ENCODE assay signal across 1 cellular context in the genomic region with DNA sequence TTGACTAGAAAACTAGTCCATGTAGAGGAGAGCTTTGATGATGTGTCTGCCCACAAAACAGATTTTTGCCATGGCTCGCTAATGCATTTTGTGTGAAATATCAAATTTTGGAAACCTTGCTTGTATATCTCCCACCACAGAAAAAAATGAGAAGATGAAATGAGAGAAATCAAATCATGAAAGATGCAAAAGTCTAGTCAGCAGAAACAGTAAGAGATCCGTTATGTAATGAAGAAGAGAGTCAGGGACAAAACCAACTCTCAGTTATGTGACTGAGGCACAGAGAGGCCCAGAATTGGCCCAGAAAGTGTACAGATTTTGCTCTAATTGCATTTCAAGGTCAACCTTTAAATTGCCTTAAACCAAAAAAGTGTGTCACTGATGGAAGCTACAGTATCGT.
TF ChIP-seq lines count a peak whose summit lies in the region.

No MANE protein-coding gene starts in this region.

TF ChIP-seq in SK-N-SH, 30 proteins besides CTCF, POLR2A, EP300 and RAD21 (continued from another document):
- TF ChIP-seq, protein P1, sequence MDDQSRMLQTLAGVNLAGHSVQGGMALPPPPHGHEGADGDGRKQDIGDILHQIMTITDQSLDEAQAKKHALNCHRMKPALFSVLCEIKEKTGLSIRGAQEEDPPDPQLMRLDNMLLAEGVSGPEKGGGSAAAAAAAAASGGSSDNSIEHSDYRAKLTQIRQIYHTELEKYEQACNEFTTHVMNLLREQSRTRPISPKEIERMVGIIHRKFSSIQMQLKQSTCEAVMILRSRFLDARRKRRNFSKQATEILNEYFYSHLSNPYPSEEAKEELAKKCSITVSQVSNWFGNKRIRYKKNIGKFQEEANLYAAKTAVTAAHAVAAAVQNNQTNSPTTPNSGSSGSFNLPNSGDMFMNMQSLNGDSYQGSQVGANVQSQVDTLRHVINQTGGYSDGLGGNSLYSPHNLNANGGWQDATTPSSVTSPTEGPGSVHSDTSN (IDR thresholded peaks at IDR 0.05) = no peak
- TF ChIP-seq, protein P2, sequence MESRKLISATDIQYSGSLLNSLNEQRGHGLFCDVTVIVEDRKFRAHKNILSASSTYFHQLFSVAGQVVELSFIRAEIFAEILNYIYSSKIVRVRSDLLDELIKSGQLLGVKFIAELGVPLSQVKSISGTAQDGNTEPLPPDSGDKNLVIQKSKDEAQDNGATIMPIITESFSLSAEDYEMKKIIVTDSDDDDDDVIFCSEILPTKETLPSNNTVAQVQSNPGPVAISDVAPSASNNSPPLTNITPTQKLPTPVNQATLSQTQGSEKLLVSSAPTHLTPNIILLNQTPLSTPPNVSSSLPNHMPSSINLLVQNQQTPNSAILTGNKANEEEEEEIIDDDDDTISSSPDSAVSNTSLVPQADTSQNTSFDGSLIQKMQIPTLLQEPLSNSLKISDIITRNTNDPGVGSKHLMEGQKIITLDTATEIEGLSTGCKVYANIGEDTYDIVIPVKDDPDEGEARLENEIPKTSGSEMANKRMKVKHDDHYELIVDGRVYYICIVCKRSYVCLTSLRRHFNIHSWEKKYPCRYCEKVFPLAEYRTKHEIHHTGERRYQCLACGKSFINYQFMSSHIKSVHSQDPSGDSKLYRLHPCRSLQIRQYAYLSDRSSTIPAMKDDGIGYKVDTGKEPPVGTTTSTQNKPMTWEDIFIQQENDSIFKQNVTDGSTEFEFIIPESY (IDR thresholded peaks at IDR 0.05; ENCODE audit: borderline replicate concordance, low read depth) = no peak
- TF ChIP-seq SIN3A (IDR thresholded peaks at IDR 0.05; ENCODE audit: borderline replicate concordance, low read depth, low read length) (no peak), MEF2A (IDR thresholded peaks at IDR 0.05; ENCODE audit: borderline replicate concordance, low read depth) (no peak), TCF12 (IDR thresholded peaks at IDR 0.05) (no peak), RXRA (IDR thresholded peaks at IDR 0.05; ENCODE audit: borderline replicate concordance, low read depth) (no peak), YY1 (IDR thresholded peaks at IDR 0.05; ENCODE audit: low read depth) (no peak), SMC3 (IDR thresholded peaks at IDR 0.05; ENCODE audit: low read depth, low read length) (no peak)
- TF ChIP-seq, protein P3, sequence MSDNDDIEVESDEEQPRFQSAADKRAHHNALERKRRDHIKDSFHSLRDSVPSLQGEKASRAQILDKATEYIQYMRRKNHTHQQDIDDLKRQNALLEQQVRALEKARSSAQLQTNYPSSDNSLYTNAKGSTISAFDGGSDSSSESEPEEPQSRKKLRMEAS (IDR thresholded peaks at IDR 0.05; ENCODE audit: low read depth) = no peak
- TF ChIP-seq, protein P4, sequence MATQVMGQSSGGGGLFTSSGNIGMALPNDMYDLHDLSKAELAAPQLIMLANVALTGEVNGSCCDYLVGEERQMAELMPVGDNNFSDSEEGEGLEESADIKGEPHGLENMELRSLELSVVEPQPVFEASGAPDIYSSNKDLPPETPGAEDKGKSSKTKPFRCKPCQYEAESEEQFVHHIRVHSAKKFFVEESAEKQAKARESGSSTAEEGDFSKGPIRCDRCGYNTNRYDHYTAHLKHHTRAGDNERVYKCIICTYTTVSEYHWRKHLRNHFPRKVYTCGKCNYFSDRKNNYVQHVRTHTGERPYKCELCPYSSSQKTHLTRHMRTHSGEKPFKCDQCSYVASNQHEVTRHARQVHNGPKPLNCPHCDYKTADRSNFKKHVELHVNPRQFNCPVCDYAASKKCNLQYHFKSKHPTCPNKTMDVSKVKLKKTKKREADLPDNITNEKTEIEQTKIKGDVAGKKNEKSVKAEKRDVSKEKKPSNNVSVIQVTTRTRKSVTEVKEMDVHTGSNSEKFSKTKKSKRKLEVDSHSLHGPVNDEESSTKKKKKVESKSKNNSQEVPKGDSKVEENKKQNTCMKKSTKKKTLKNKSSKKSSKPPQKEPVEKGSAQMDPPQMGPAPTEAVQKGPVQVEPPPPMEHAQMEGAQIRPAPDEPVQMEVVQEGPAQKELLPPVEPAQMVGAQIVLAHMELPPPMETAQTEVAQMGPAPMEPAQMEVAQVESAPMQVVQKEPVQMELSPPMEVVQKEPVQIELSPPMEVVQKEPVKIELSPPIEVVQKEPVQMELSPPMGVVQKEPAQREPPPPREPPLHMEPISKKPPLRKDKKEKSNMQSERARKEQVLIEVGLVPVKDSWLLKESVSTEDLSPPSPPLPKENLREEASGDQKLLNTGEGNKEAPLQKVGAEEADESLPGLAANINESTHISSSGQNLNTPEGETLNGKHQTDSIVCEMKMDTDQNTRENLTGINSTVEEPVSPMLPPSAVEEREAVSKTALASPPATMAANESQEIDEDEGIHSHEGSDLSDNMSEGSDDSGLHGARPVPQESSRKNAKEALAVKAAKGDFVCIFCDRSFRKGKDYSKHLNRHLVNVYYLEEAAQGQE (IDR thresholded peaks at IDR 0.05; ENCODE audit: low read depth, low read length) = no peak
